Comparison of ENCODE assay signal across 1 cellular context in the genomic region with DNA sequence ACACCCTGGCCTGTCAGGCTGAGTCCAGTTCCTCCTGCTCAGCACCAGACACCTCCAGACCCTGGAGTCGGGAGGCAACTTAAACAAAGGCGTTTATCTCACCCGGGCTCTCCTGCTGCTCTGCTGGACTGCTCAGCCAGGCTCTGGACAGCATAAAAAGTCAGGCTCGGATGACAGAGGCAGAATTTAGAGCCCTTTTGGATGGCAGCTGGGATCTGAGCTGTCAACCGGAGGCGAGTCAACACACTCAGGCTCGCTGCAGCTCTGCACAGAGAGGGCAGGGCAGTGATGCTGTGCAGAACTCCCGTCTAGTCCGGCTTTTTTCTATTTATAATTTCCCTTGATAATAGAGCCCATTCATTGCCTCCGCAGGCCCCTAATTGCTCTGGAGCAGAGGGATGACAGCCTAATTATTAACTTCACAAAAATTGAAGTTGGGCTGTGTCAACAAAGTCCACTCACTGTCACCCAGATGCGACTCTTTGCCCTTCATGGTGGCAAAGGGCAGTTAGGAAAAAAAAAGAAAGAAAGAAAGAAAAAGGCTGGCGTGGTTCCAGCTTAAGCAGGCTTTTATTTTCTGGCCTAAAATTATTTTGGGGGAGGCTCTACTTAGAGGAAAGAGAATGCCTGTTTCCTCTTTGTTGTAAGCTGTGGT.
TF ChIP-seq lines count a peak whose summit lies in the region.

No MANE protein-coding gene starts in this region.

TF ChIP-seq in HepG2, 621 proteins besides CTCF, POLR2A, EP300 and RAD21 (continues in another document):
- TF ChIP-seq ZNF562 (CRISPR knock-in tag; IDR thresholded peaks at IDR 0.05; ENCODE audit: borderline replicate concordance) (no peak), SOX5 (CRISPR knock-in tag; IDR thresholded peaks at IDR 0.05; ENCODE audit: borderline replicate concordance) (0 out of 2 replicates have a peak, but pooled peaks have one; percentile 25), ZNF292 (CRISPR knock-in tag; IDR thresholded peaks at IDR 0.05; ENCODE audit: borderline replicate concordance, low read depth) (peak; percentile 51; the same call in 1 of the 2 replicates), ZMYM3 (CRISPR knock-in tag; IDR thresholded peaks at IDR 0.05) (peak; percentile 72), PPARG (CRISPR knock-in tag; conservative IDR thresholded peaks at IDR 0.05) (no peak), ZBTB26 (CRISPR knock-in tag; IDR thresholded peaks at IDR 0.05; ENCODE audit: borderline replicate concordance) (peak; percentile 39; the same call in 1 of the 2 replicates), SAP130 (CRISPR knock-in tag; IDR thresholded peaks at IDR 0.05; ENCODE audit: low read depth) (peak; percentile 37), TOE1 (CRISPR knock-in tag; IDR thresholded peaks at IDR 0.05) (no peak), NCOR1 (IDR thresholded peaks at IDR 0.05; ENCODE audit: borderline replicate concordance, low read length) (peak; percentile 49; the same call in 1 of the 2 replicates), HDAC1 (CRISPR knock-in tag; IDR thresholded peaks at IDR 0.05) (peak; percentile 38; the same call in 1 of the 2 replicates), MXD1 (CRISPR knock-in tag; IDR thresholded peaks at IDR 0.05) (no peak), HIVEP1 (CRISPR knock-in tag; IDR thresholded peaks at IDR 0.05) (no peak), ZNF225 (CRISPR knock-in tag; IDR thresholded peaks at IDR 0.05) (no peak), HNF4G (IDR thresholded peaks at IDR 0.05; ENCODE audit: borderline replicate concordance, low read depth, low read length) (0 out of 2 replicates have a peak, but pooled peaks have one; percentile 5), HNF4G (CRISPR knock-in tag; IDR thresholded peaks at IDR 0.05; ENCODE audit: borderline replicate concordance, low read depth) (no peak), IKZF5 (CRISPR knock-in tag; IDR thresholded peaks at IDR 0.05) (0 out of 2 replicates have a peak, but pooled peaks have one; percentile 16), CREB1 (IDR thresholded peaks at IDR 0.05) (no peak), CREB1 (CRISPR knock-in tag; IDR thresholded peaks at IDR 0.05) (peak; percentile 17; the same call in 1 of the 2 replicates), ZNF768 (CRISPR knock-in tag; IDR thresholded peaks at IDR 0.05) (peak; percentile 97), NR2F6 (IDR thresholded peaks at IDR 0.05) (peak; percentile 61; the same call in 1 of the 2 replicates), NR2F6 (CRISPR knock-in tag; IDR thresholded peaks at IDR 0.05) (0 out of 2 replicates have a peak, but pooled peaks have one; percentile 53), RXRA (CRISPR knock-in tag; IDR thresholded peaks at IDR 0.05) (no peak), LCORL (IDR thresholded peaks at IDR 0.05) (no peak), LCORL (CRISPR knock-in tag; IDR thresholded peaks at IDR 0.05) (peak; percentile 56; the same call in 1 of the 2 replicates), DMAP1 (CRISPR knock-in tag; IDR thresholded peaks at IDR 0.05) (peak; percentile 31; the same call in 1 of the 2 replicates)
- TF ChIP-seq, protein P1, sequence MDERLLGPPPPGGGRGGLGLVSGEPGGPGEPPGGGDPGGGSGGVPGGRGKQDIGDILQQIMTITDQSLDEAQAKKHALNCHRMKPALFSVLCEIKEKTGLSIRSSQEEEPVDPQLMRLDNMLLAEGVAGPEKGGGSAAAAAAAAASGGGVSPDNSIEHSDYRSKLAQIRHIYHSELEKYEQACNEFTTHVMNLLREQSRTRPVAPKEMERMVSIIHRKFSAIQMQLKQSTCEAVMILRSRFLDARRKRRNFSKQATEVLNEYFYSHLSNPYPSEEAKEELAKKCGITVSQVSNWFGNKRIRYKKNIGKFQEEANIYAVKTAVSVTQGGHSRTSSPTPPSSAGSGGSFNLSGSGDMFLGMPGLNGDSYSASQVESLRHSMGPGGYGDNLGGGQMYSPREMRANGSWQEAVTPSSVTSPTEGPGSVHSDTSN (CRISPR knock-in tag; IDR thresholded peaks at IDR 0.05): no peak
- TF ChIP-seq, protein P2, sequence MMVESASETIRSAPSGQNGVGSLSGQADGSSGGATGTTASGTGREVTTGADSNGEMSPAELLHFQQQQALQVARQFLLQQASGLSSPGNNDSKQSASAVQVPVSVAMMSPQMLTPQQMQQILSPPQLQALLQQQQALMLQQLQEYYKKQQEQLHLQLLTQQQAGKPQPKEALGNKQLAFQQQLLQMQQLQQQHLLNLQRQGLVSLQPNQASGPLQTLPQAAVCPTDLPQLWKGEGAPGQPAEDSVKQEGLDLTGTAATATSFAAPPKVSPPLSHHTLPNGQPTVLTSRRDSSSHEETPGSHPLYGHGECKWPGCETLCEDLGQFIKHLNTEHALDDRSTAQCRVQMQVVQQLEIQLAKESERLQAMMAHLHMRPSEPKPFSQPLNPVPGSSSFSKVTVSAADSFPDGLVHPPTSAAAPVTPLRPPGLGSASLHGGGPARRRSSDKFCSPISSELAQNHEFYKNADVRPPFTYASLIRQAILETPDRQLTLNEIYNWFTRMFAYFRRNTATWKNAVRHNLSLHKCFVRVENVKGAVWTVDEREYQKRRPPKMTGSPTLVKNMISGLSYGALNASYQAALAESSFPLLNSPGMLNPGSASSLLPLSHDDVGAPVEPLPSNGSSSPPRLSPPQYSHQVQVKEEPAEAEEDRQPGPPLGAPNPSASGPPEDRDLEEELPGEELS (CRISPR knock-in tag; IDR thresholded peaks at IDR 0.05): 0 out of 2 replicates have a peak, but pooled peaks have one; percentile 23
- TF ChIP-seq, protein P3, sequence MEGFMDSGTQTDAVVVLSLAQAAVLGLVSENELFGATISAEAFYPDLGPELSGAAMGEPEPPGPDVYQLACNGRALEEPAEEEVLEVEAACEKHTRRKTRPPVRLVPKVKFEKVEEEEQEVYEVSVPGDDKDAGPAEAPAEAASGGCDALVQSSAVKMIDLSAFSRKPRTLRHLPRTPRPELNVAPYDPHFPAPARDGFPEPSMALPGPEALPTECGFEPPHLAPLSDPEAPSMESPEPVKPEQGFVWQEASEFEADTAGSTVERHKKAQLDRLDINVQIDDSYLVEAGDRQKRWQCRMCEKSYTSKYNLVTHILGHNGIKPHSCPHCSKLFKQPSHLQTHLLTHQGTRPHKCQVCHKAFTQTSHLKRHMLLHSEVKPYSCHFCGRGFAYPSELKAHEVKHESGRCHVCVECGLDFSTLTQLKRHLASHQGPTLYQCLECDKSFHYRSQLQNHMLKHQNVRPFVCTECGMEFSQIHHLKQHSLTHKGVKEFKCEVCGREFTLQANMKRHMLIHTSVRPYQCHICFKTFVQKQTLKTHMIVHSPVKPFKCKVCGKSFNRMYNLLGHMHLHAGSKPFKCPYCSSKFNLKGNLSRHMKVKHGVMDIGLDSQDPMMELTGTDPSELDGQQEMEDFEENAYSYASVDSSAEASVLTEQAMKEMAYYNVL (CRISPR knock-in tag; IDR thresholded peaks at IDR 0.05; ENCODE audit: borderline replicate concordance): peak; percentile 66; the same call in 1 of the 2 replicates
- TF ChIP-seq, protein P4, sequence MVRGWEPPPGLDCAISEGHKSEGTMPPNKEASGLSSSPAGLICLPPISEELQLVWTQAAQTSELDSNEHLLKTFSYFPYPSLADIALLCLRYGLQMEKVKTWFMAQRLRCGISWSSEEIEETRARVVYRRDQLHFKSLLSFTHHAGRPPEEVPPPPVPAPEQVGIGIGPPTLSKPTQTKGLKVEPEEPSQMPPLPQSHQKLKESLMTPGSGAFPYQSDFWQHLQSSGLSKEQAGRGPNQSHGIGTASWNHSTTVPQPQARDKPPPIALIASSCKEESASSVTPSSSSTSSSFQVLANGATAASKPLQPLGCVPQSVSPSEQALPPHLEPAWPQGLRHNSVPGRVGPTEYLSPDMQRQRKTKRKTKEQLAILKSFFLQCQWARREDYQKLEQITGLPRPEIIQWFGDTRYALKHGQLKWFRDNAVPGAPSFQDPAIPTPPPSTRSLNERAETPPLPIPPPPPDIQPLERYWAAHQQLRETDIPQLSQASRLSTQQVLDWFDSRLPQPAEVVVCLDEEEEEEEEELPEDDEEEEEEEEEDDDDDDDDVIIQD (CRISPR knock-in tag; IDR thresholded peaks at IDR 0.05; ENCODE audit: low read depth): 0 out of 2 replicates have a peak, but pooled peaks have one; percentile 21
- TF ChIP-seq, protein P5, sequence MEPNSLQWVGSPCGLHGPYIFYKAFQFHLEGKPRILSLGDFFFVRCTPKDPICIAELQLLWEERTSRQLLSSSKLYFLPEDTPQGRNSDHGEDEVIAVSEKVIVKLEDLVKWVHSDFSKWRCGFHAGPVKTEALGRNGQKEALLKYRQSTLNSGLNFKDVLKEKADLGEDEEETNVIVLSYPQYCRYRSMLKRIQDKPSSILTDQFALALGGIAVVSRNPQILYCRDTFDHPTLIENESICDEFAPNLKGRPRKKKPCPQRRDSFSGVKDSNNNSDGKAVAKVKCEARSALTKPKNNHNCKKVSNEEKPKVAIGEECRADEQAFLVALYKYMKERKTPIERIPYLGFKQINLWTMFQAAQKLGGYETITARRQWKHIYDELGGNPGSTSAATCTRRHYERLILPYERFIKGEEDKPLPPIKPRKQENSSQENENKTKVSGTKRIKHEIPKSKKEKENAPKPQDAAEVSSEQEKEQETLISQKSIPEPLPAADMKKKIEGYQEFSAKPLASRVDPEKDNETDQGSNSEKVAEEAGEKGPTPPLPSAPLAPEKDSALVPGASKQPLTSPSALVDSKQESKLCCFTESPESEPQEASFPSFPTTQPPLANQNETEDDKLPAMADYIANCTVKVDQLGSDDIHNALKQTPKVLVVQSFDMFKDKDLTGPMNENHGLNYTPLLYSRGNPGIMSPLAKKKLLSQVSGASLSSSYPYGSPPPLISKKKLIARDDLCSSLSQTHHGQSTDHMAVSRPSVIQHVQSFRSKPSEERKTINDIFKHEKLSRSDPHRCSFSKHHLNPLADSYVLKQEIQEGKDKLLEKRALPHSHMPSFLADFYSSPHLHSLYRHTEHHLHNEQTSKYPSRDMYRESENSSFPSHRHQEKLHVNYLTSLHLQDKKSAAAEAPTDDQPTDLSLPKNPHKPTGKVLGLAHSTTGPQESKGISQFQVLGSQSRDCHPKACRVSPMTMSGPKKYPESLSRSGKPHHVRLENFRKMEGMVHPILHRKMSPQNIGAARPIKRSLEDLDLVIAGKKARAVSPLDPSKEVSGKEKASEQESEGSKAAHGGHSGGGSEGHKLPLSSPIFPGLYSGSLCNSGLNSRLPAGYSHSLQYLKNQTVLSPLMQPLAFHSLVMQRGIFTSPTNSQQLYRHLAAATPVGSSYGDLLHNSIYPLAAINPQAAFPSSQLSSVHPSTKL (CRISPR knock-in tag; IDR thresholded peaks at IDR 0.05): peak; percentile 43; the same call in 1 of the 2 replicates
- TF ChIP-seq, protein P6, sequence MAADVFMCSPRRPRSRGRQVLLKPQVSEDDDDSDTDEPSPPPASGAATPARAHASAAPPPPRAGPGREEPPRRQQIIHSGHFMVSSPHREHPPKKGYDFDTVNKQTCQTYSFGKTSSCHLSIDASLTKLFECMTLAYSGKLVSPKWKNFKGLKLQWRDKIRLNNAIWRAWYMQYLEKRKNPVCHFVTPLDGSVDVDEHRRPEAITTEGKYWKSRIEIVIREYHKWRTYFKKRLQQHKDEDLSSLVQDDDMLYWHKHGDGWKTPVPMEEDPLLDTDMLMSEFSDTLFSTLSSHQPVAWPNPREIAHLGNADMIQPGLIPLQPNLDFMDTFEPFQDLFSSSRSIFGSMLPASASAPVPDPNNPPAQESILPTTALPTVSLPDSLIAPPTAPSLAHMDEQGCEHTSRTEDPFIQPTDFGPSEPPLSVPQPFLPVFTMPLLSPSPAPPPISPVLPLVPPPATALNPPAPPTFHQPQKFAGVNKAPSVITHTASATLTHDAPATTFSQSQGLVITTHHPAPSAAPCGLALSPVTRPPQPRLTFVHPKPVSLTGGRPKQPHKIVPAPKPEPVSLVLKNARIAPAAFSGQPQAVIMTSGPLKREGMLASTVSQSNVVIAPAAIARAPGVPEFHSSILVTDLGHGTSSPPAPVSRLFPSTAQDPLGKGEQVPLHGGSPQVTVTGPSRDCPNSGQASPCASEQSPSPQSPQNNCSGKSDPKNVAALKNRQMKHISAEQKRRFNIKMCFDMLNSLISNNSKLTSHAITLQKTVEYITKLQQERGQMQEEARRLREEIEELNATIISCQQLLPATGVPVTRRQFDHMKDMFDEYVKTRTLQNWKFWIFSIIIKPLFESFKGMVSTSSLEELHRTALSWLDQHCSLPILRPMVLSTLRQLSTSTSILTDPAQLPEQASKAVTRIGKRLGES (CRISPR knock-in tag; IDR thresholded peaks at IDR 0.05; ENCODE audit: borderline replicate concordance): no peak
